ENCODE assay signal across 1 cellular context in the genomic region with DNA sequence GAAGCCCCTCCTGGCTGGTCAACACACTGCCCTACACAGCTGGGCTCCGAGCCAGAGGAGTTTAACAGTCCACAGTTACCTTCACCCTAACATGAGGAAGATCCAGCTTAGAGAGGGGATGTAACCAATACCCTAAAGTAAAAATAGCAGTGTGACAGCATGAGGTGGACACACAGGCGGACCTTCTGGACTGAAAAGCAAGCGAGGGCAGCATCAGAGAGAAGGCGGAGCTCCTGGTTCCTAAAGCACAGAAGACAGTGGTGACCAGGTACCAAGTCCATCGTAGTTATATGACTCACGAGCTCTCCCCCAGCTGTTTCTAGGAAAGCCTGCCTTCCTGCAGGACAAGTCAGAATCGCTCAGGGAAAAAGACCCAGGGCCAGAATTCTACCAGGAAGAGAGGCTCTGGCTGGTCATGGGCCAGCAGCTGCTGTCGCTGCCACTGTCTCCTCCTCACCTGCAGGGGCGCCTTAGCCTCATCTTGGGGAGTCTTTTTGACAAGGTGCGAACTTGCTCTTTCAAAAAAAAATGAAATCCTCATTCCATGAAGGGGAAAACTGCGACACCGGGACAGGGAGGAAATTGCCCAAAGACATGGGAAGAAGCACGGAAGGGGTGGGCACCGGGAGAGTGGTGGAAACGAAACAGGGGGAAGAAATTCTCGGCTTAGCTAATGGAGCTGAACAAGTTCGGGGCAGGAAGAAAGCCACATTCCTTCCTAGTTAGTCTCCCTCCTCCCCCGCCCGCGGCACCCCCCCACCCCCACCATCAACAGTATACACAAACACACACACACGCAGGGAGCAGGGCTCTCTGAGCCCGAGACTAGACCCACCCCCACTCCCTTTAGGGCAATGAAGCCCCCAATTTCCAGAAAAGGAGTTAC.
TF ChIP-seq lines count a peak whose summit lies in the region.

No MANE protein-coding gene starts in this region.

TF ChIP-seq in K562, 482 proteins besides CTCF, POLR2A, EP300 and RAD21 (continued from another document and continues in another):
- TF ChIP-seq PURB (CRISPR knock-in tag; IDR thresholded peaks at IDR 0.05; ENCODE audit: low read depth), result no peak
- no peak for TF ChIP-seq RNF2 (IDR thresholded peaks at IDR 0.05)
- TF ChIP-seq NR1H2 (CRISPR knock-in tag; IDR thresholded peaks at IDR 0.05), result no peak
- no peak for TF ChIP-seq KDM4B (IDR thresholded peaks at IDR 0.05; ENCODE audit: borderline replicate concordance in 2 of 2, low read depth in 1 of 2)
- no peak for TF ChIP-seq DMBX1 (CRISPR knock-in tag; IDR thresholded peaks at IDR 0.05; ENCODE audit: borderline replicate concordance)
- TF ChIP-seq, protein P1, sequence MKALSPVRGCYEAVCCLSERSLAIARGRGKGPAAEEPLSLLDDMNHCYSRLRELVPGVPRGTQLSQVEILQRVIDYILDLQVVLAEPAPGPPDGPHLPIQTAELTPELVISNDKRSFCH (CRISPR knock-in tag; IDR thresholded peaks at IDR 0.05), result no peak
- TF ChIP-seq, protein P1 (tag; IDR thresholded peaks at IDR 0.05), result no peak
- TF ChIP-seq THRAP3 (IDR thresholded peaks at IDR 0.05; ENCODE audit: borderline replicate concordance), result no peak
- TF ChIP-seq, protein P2, sequence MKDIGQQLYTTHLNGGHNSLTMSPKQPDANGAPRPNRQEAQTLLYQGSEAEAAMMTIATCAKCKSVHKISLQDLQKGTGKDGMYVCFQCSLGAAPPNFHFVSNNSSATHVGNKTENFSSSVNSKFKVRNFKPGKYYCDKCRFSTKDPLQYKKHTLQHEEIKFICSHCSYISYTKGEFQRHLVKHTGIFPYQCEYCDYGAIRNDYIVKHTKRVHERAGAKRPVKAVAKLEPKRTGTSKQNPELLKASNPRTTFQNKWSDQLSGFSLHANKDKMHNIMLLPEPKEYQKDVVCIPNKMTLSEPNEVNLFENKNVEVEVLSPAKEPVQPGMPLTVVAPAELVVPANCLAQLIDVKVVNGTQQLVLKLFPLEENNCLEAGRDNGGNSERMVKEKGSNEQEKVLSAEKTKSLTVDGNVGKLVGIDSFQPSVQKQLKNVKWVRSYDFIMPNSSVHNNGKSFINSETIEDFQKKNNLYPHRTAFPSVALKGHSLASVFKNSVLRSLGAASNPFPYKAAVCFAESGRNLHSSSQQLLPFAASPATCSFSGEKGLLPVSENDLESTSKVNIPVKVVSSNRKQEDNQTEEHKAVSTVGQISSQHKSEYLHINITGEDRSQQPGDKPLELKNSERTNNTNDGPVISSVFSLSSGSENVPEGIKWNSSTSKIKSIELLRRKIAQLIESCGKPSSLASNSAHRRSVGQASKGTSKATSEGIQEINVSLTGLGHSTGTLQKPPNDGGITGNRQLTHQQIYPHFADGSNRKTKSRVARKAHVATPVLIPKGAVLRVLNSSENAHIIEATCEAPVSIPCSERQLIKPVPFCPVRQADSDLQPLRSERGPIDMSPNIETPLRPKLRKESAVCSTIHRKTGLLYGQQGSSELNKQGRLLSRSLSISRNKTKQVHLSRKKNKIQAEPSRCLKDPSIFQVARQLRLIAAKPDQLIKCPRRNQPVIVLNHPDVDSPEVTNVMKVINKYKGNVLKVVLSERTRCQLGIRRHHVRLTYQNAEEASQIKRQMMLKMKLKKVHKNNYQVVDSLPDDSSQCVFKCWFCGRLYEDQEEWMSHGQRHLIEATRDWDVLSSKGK (CRISPR knock-in tag; IDR thresholded peaks at IDR 0.05), result no peak
- TF ChIP-seq U2AF1 (optimal IDR thresholded peaks at IDR 0.05; ENCODE audit: low read depth, low read length), result no peak
- TF ChIP-seq CEBPG (CRISPR knock-in tag; IDR thresholded peaks at IDR 0.05), result no peak
- no peak for TF ChIP-seq CEBPG (tag; conservative IDR thresholded peaks at IDR 0.05 in 1 of 2, IDR thresholded peaks at IDR 0.05 in 1 of 2)
- no peak for TF ChIP-seq RBM14 (IDR thresholded peaks at IDR 0.05; ENCODE audit: borderline replicate concordance, insufficient read depth, low read depth, low read length)
- TF ChIP-seq, protein P3, sequence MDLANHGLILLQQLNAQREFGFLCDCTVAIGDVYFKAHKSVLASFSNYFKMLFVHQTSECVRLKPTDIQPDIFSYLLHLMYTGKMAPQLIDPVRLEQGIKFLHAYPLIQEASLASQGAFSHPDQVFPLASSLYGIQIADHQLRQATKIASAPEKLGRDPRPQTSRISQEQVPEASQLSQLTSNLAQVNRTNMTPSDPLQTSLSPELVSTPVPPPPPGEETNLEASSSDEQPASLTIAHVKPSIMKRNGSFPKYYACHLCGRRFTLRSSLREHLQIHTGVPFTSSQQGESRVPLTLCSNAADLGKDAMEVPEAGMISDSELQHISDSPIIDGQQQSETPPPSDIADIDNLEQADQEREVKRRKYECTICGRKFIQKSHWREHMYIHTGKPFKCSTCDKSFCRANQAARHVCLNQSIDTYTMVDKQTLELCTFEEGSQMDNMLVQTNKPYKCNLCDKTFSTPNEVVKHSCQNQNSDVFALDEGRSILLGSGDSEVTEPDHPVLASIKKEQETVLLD (IDR thresholded peaks at IDR 0.05), result no peak
- TF ChIP-seq ZNF696 (CRISPR knock-in tag; conservative IDR thresholded peaks at IDR 0.05), result no peak
- TF ChIP-seq NONO (IDR thresholded peaks at IDR 0.05; ENCODE audit: low read depth in 2 of 2, low read length in 1 of 2), result no peak
- TF ChIP-seq SUPT5H (IDR thresholded peaks at IDR 0.05), result no peak
- TF ChIP-seq, protein P4, sequence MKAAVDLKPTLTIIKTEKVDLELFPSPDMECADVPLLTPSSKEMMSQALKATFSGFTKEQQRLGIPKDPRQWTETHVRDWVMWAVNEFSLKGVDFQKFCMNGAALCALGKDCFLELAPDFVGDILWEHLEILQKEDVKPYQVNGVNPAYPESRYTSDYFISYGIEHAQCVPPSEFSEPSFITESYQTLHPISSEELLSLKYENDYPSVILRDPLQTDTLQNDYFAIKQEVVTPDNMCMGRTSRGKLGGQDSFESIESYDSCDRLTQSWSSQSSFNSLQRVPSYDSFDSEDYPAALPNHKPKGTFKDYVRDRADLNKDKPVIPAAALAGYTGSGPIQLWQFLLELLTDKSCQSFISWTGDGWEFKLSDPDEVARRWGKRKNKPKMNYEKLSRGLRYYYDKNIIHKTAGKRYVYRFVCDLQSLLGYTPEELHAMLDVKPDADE (conservative IDR thresholded peaks at IDR 0.05; ENCODE audit: control insufficient read depth, low read depth, low read length), result no peak
- no peak for TF ChIP-seq TCF7 (IDR thresholded peaks at IDR 0.05; ENCODE audit: borderline replicate concordance)
- no peak for TF ChIP-seq EHMT2 (IDR thresholded peaks at IDR 0.05)
- TF ChIP-seq NCOA6 (IDR thresholded peaks at IDR 0.05), result no peak
- no peak for TF ChIP-seq COPS2 (conservative IDR thresholded peaks at IDR 0.05)
- no peak for TF ChIP-seq NCOA2 (IDR thresholded peaks at IDR 0.05; ENCODE audit: partially characterized antibody in 2 of 2)
- TF ChIP-seq, protein P5, sequence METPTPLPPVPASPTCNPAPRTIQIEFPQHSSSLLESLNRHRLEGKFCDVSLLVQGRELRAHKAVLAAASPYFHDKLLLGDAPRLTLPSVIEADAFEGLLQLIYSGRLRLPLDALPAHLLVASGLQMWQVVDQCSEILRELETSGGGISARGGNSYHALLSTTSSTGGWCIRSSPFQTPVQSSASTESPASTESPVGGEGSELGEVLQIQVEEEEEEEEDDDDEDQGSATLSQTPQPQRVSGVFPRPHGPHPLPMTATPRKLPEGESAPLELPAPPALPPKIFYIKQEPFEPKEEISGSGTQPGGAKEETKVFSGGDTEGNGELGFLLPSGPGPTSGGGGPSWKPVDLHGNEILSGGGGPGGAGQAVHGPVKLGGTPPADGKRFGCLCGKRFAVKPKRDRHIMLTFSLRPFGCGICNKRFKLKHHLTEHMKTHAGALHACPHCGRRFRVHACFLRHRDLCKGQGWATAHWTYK (CRISPR knock-in tag; IDR thresholded peaks at IDR 0.05), result no peak
- TF ChIP-seq HEY1 (CRISPR knock-in tag; IDR thresholded peaks at IDR 0.05; ENCODE audit: borderline replicate concordance), result no peak
- TF ChIP-seq ZNF175 (CRISPR knock-in tag; IDR thresholded peaks at IDR 0.05; ENCODE audit: low read depth), result no peak
- TF ChIP-seq ZNF707 (CRISPR knock-in tag; conservative IDR thresholded peaks at IDR 0.05), result no peak
- TF ChIP-seq CBFA2T2 (conservative IDR thresholded peaks at IDR 0.05), result no peak
- TF ChIP-seq NBN (IDR thresholded peaks at IDR 0.05; ENCODE audit: low read depth), result peak; percentile 72; the same call in 1 of the 2 replicates
- TF ChIP-seq LEF1 (IDR thresholded peaks at IDR 0.05), result no peak
- TF ChIP-seq ARID2 (IDR thresholded peaks at IDR 0.05), result no peak
- TF ChIP-seq ILF3 (IDR thresholded peaks at IDR 0.05; ENCODE audit: borderline replicate concordance), result no peak
- peak; percentile 50; the same call in 1 of the 2 replicates for TF ChIP-seq FOXM1 (IDR thresholded peaks at IDR 0.05; ENCODE audit: low read depth)
- TF ChIP-seq FOXM1 (CRISPR knock-in tag; IDR thresholded peaks at IDR 0.05; ENCODE audit: low read depth), result no peak
- no peak for TF ChIP-seq HNRNPUL1 (IDR thresholded peaks at IDR 0.05; ENCODE audit: low read length)
- TF ChIP-seq, protein P6, sequence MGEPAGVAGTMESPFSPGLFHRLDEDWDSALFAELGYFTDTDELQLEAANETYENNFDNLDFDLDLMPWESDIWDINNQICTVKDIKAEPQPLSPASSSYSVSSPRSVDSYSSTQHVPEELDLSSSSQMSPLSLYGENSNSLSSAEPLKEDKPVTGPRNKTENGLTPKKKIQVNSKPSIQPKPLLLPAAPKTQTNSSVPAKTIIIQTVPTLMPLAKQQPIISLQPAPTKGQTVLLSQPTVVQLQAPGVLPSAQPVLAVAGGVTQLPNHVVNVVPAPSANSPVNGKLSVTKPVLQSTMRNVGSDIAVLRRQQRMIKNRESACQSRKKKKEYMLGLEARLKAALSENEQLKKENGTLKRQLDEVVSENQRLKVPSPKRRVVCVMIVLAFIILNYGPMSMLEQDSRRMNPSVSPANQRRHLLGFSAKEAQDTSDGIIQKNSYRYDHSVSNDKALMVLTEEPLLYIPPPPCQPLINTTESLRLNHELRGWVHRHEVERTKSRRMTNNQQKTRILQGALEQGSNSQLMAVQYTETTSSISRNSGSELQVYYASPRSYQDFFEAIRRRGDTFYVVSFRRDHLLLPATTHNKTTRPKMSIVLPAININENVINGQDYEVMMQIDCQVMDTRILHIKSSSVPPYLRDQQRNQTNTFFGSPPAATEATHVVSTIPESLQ (CRISPR knock-in tag; IDR thresholded peaks at IDR 0.05), result no peak
- no peak for TF ChIP-seq RHOXF2B (CRISPR knock-in tag; conservative IDR thresholded peaks at IDR 0.05)
- TF ChIP-seq, protein P7, sequence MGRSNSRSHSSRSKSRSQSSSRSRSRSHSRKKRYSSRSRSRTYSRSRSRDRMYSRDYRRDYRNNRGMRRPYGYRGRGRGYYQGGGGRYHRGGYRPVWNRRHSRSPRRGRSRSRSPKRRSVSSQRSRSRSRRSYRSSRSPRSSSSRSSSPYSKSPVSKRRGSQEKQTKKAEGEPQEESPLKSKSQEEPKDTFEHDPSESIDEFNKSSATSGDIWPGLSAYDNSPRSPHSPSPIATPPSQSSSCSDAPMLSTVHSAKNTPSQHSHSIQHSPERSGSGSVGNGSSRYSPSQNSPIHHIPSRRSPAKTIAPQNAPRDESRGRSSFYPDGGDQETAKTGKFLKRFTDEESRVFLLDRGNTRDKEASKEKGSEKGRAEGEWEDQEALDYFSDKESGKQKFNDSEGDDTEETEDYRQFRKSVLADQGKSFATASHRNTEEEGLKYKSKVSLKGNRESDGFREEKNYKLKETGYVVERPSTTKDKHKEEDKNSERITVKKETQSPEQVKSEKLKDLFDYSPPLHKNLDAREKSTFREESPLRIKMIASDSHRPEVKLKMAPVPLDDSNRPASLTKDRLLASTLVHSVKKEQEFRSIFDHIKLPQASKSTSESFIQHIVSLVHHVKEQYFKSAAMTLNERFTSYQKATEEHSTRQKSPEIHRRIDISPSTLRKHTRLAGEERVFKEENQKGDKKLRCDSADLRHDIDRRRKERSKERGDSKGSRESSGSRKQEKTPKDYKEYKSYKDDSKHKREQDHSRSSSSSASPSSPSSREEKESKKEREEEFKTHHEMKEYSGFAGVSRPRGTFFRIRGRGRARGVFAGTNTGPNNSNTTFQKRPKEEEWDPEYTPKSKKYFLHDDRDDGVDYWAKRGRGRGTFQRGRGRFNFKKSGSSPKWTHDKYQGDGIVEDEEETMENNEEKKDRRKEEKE (IDR thresholded peaks at IDR 0.05; ENCODE audit: borderline replicate concordance in 1 of 2, control insufficient read depth in 1 of 2, low read depth in 2 of 2, low read length in 1 of 2), result no peak
- TF ChIP-seq ZNF436 (CRISPR knock-in tag; IDR thresholded peaks at IDR 0.05), result no peak
- TF ChIP-seq, protein P8, sequence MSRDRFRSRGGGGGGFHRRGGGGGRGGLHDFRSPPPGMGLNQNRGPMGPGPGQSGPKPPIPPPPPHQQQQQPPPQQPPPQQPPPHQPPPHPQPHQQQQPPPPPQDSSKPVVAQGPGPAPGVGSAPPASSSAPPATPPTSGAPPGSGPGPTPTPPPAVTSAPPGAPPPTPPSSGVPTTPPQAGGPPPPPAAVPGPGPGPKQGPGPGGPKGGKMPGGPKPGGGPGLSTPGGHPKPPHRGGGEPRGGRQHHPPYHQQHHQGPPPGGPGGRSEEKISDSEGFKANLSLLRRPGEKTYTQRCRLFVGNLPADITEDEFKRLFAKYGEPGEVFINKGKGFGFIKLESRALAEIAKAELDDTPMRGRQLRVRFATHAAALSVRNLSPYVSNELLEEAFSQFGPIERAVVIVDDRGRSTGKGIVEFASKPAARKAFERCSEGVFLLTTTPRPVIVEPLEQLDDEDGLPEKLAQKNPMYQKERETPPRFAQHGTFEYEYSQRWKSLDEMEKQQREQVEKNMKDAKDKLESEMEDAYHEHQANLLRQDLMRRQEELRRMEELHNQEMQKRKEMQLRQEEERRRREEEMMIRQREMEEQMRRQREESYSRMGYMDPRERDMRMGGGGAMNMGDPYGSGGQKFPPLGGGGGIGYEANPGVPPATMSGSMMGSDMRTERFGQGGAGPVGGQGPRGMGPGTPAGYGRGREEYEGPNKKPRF (IDR thresholded peaks at IDR 0.05; ENCODE audit: low read depth, low read length), result no peak
- TF ChIP-seq XRCC4 (IDR thresholded peaks at IDR 0.05; ENCODE audit: extremely low read depth, insufficient read depth, insufficient read length), result no peak
- TF ChIP-seq PRPF4 (IDR thresholded peaks at IDR 0.05; ENCODE audit: insufficient read depth, low read depth, low read length, poor library complexity, severe bottlenecking), result no peak
- peak; percentile 18 for TF ChIP-seq POLR2B (IDR thresholded peaks at IDR 0.05; ENCODE audit: low read depth, partially characterized antibody)
- TF ChIP-seq, protein P9, sequence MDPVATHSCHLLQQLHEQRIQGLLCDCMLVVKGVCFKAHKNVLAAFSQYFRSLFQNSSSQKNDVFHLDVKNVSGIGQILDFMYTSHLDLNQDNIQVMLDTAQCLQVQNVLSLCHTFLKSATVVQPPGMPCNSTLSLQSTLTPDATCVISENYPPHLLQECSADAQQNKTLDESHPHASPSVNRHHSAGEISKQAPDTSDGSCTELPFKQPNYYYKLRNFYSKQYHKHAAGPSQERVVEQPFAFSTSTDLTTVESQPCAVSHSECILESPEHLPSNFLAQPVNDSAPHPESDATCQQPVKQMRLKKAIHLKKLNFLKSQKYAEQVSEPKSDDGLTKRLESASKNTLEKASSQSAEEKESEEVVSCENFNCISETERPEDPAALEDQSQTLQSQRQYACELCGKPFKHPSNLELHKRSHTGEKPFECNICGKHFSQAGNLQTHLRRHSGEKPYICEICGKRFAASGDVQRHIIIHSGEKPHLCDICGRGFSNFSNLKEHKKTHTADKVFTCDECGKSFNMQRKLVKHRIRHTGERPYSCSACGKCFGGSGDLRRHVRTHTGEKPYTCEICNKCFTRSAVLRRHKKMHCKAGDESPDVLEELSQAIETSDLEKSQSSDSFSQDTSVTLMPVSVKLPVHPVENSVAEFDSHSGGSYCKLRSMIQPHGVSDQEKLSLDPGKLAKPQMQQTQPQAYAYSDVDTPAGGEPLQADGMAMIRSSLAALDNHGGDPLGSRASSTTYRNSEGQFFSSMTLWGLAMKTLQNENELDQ (CRISPR knock-in tag; IDR thresholded peaks at IDR 0.05; ENCODE audit: borderline replicate concordance), result no peak
- TF ChIP-seq RBM17 (IDR thresholded peaks at IDR 0.05; ENCODE audit: borderline replicate concordance, low read depth, low read length), result no peak
